In genomic region chr11:62905286-62905685, GRCh38 we compare ENCODE assay signal across 2 cellular contexts.
TF ChIP-seq lines count a peak whose summit lies in the region.

No MANE protein-coding gene starts in this region.

TF ChIP-seq in HCT116, 20 proteins besides CTCF, POLR2A, EP300 and RAD21:
- TF ChIP-seq MAX (IDR thresholded peaks at IDR 0.05) (no peak), JUND (IDR thresholded peaks at IDR 0.05) (no peak), ATF3 (IDR thresholded peaks at IDR 0.05) (no peak), SRF (IDR thresholded peaks at IDR 0.05; ENCODE audit: low read depth) (no peak), ZBTB33 (IDR thresholded peaks at IDR 0.05; ENCODE audit: extremely low read depth, insufficient replicate concordance, low read length) (no peak), CBX3 (IDR thresholded peaks at IDR 0.05; ENCODE audit: low read depth) (no peak), CEBPB (IDR thresholded peaks at IDR 0.05; ENCODE audit: low read depth) (no peak), ELF1 (IDR thresholded peaks at IDR 0.05; ENCODE audit: borderline replicate concordance, low read depth) (no peak), EGR1 (IDR thresholded peaks at IDR 0.05; ENCODE audit: low read depth) (no peak), FOSL1 (IDR thresholded peaks at IDR 0.05; ENCODE audit: low read depth) (no peak), SP1 (IDR thresholded peaks at IDR 0.05; ENCODE audit: low read depth) (no peak)

TF ChIP-seq in H1, 55 proteins besides CTCF, POLR2A, EP300 and RAD21:
- no peak for TF ChIP-seq CEBPB (IDR thresholded peaks at IDR 0.05; ENCODE audit: low read depth, low read length)
- no peak for TF ChIP-seq RBBP5 (IDR thresholded peaks at IDR 0.05; ENCODE audit: borderline replicate concordance, low read depth, low read length)
- TF ChIP-seq TAF1 (IDR thresholded peaks at IDR 0.05; ENCODE audit: low read depth, low read length): no peak
- no peak for TF ChIP-seq EZH2 (IDR thresholded peaks at IDR 0.05; ENCODE audit: low read depth, low read length, severe bottlenecking)
- TF ChIP-seq ASH2L (IDR thresholded peaks at IDR 0.05; ENCODE audit: low read length): no peak
- no peak for TF ChIP-seq JUN (IDR thresholded peaks at IDR 0.05; ENCODE audit: low read depth, low read length)
